Comparison of ENCODE assay signal across 30 cellular contexts in the genomic region with DNA sequence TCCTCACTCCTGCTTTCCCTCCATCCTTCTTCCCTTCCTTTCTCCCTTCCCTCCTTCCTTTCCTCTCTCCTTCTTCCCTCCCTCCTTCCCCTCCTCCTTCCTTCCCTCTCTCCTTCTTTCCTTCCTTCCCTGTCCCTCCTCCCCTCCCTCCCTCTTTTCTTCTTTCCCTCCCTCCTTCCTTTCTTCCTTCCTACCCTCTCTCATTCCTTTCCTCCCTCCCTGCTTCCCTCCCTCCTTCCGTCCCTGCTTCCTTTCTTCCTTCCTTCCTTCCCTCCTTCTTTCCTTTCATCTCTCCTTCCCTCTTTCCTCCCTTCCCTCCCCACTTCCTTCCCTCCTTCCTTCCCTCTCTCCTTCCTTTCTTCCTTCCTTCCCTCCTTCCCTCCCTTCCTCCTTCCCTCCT. TPM values are rescaled to one million over a fixed set of nuclear protein-coding genes. Genes with fewer than 3 reads are reported as not detected.
"Had no signal": no experiment of that assay in that cellular context is flagged by ENCODE, and none has a peak within 500 bp of the region (broad histone marks: within the 10 kb centered on the region; RNA-seq: fewer than 3 reads in every experiment).

No MANE protein-coding gene starts in this region.

- H3K27me3 Mint-ChIP-seq: stimulated activated naive CD8-positive, alpha-beta T cell treated with anti-CD3 and anti-CD28 coated beads, Interleukin-15, amount 100 ng/mL, for 72 hours had no signal

- H3K4me1 Mint-ChIP-seq: stimulated activated effector memory CD8-positive, alpha-beta T cell treated with anti-CD3 and anti-CD28 coated beads, Interleukin-12 subunit alpha, Interleukin-12 subunit beta, amount 100 ng/mL, for 72 hours; stimulated activated memory B cell treated with anti-CD40 and anti-IgM and Interleukin-4, amounts not matched to agents 10 μg/mL and 1 μg/mL and 100 μg/mL, for 72 hours; stimulated activated naive B cell treated with anti-CD40 and anti-IgM and Interleukin-4, amounts not matched to agents 10 μg/mL and 1 μg/mL and 100 μg/mL, for 72 hours; stimulated activated naive CD8-positive, alpha-beta T cell treated with anti-CD3 and anti-CD28 coated beads, Interleukin-15, amount 100 ng/mL, for 72 hours had no signal

- H3K27ac ChIP-seq: stomach, suprapubic skin, testis, thoracic aorta, thyroid gland, tibial artery, transverse colon, upper lobe of left lung, upper lobe of right lung, uterus, vagina had no signal

- H3K4me3 ChIP-seq: stomach, suprapubic skin, testis, thoracic aorta, thyroid gland, tibial artery, tibial nerve, transverse colon, upper lobe of left lung, upper lobe of right lung, uterus, vagina had no signal

- H3K4me3 Mint-ChIP-seq: stimulated activated effector memory CD8-positive, alpha-beta T cell treated with anti-CD3 and anti-CD28 coated beads, Interleukin-12 subunit alpha, Interleukin-12 subunit beta, amount 100 ng/mL, for 72 hours; stimulated activated memory B cell treated with anti-CD40 and anti-IgM and Interleukin-4, amounts not matched to agents 10 μg/mL and 1 μg/mL and 100 μg/mL, for 72 hours; stimulated activated naive B cell treated with anti-CD40 and anti-IgM and Interleukin-4, amounts not matched to agents 10 μg/mL and 1 μg/mL and 100 μg/mL, for 72 hours; stimulated activated naive CD8-positive, alpha-beta T cell treated with anti-CD3 and anti-CD28 coated beads, Interleukin-15, amount 100 ng/mL, for 72 hours; stimulated activated naive CD8-positive, alpha-beta T cell treated with anti-CD3 and anti-CD28 coated beads, Interleukin-15, Interleukin-2, amounts not matched to agents 100 ng/mL and 50 ng/mL, for 24 hours; type B pancreatic cell had no signal

- H3K27me3 ChIP-seq: testis, thyroid gland, tibial nerve, upper lobe of left lung, upper lobe of right lung, uterus, vagina had no signal

- H3K9me3 Mint-ChIP-seq: stimulated activated effector memory CD8-positive, alpha-beta T cell treated with anti-CD3 and anti-CD28 coated beads, Interleukin-12 subunit alpha, Interleukin-12 subunit beta, amount 100 ng/mL, for 72 hours; stimulated activated naive CD8-positive, alpha-beta T cell treated with anti-CD3 and anti-CD28 coated beads, Interleukin-15, amount 100 ng/mL, for 72 hours; stimulated activated naive CD8-positive, alpha-beta T cell treated with anti-CD3 and anti-CD28 coated beads, Interleukin-15, Interleukin-2, amounts not matched to agents 100 ng/mL and 50 ng/mL, for 24 hours; type B pancreatic cell had no signal

- H3K4me1 ChIP-seq: stomach, suprapubic skin, testis, thyroid gland, tibial artery, transverse colon, upper lobe of left lung, upper lobe of right lung, uterus, vagina had no signal

- H3K36me3 Mint-ChIP-seq: stimulated activated effector memory CD8-positive, alpha-beta T cell treated with anti-CD3 and anti-CD28 coated beads, Interleukin-12 subunit alpha, Interleukin-12 subunit beta, amount 100 ng/mL, for 72 hours; stimulated activated memory B cell treated with anti-CD40 and anti-IgM and Interleukin-4, amounts not matched to agents 10 μg/mL and 1 μg/mL and 100 μg/mL, for 72 hours; stimulated activated naive B cell treated with anti-CD40 and anti-IgM and Interleukin-4, amounts not matched to agents 10 μg/mL and 1 μg/mL and 100 μg/mL, for 72 hours; type B pancreatic cell had no signal

- H3K36me3 ChIP-seq: stomach, suprapubic skin, thoracic aorta, thyroid gland, tibial artery, tibial nerve, transverse colon, upper lobe of left lung, upper lobe of right lung, uterus, vagina had no signal

- FAIRE-seq: urothelium cell line had no signal

- H3K9me3 ChIP-seq: suprapubic skin, testis, thoracic aorta, thyroid gland, tibial artery, transverse colon, upper lobe of left lung, upper lobe of right lung, uterus, vagina had no signal

- DNase-seq: stimulated activated CD4-positive, alpha-beta T cell treated with anti-CD3 and anti-CD28 coated beads, Interleukin-2, amount 100 ng/mL, for 48 hours; stimulated activated CD4-positive, alpha-beta T cell treated with anti-CD3 and anti-CD28 coated beads, Interleukin-4, amount 100 ng/mL, for 1 hour; stimulated activated CD4-positive, alpha-beta T cell treated with anti-CD3 and anti-CD28 coated beads, Interleukin-4, amount 100 ng/mL, for 24 hours; stimulated activated CD4-positive, alpha-beta T cell treated with anti-CD3 and anti-CD28 coated beads, Interleukin-4, amount 100 ng/mL, for 4 hours; stimulated activated CD8-positive, alpha-beta memory T cell treated with anti-CD3 and anti-CD28 coated beads, Interleukin-4, amount 100 ng/mL, for 48 hours; stimulated activated naive B cell treated with anti-CD40 and anti-IgM and Interleukin-4, amounts not matched to agents 10 μg/mL and 1 μg/mL and 100 μg/mL, for 72 hours; stimulated activated naive CD4-positive, alpha-beta T cell; stimulated activated naive CD4-positive, alpha-beta T cell treated with Interleukin-2 at 50 U/mL for 16 hours; stimulated activated naive CD8-positive, alpha-beta T cell treated with anti-CD3 and anti-CD28 coated beads, Interleukin-15, amount 100 ng/mL, for 72 hours; stimulated activated naive CD8-positive, alpha-beta T cell treated with anti-CD3 and anti-CD28 coated beads, Interleukin-15, Interleukin-2, amounts not matched to agents 100 U/mL and 50 U/mL, for 24 hours; stomach; substantia nigra; testis; thyroid gland; tibial artery; transverse colon; trophoblast cell; upper lobe of left lung; uterus had no signal

- H3K27ac Mint-ChIP-seq: stimulated activated effector memory CD8-positive, alpha-beta T cell treated with anti-CD3 and anti-CD28 coated beads, Interleukin-12 subunit alpha, Interleukin-12 subunit beta, amount 100 ng/mL, for 72 hours; stimulated activated memory B cell treated with anti-CD40 and anti-IgM and Interleukin-4, amounts not matched to agents 10 μg/mL and 1 μg/mL and 100 μg/mL, for 72 hours; stimulated activated naive B cell treated with anti-CD40 and anti-IgM and Interleukin-4, amounts not matched to agents 10 μg/mL and 1 μg/mL and 100 μg/mL, for 72 hours; stimulated activated naive CD8-positive, alpha-beta T cell treated with anti-CD3 and anti-CD28 coated beads, Interleukin-15, amount 100 ng/mL, for 72 hours; stimulated activated naive CD8-positive, alpha-beta T cell treated with anti-CD3 and anti-CD28 coated beads, Interleukin-15, Interleukin-2, amounts not matched to agents 100 ng/mL and 50 ng/mL, for 24 hours; type B pancreatic cell had no signal

- ATAC-seq: stimulated activated effector memory CD8-positive, alpha-beta T cell treated with anti-CD3 and anti-CD28 coated beads, Interleukin-12 subunit alpha, Interleukin-12 subunit beta, amount 100 ng/mL, for 72 hours; stimulated activated memory B cell treated with anti-CD40 and anti-IgM and Interleukin-4, amounts not matched to agents 10 μg/mL and 1 μg/mL and 100 μg/mL, for 72 hours; stimulated activated naive B cell treated with anti-CD40 and anti-IgM and Interleukin-4, amounts not matched to agents 10 μg/mL and 1 μg/mL and 100 μg/mL, for 72 hours; stimulated activated naive CD8-positive, alpha-beta T cell treated with anti-CD3 and anti-CD28 coated beads, Interleukin-15, amount 100 ng/mL, for 72 hours; stimulated activated naive CD8-positive, alpha-beta T cell treated with anti-CD3 and anti-CD28 coated beads, Interleukin-15, Interleukin-2, amounts not matched to agents 100 U/mL and 50 U/mL, for 24 hours; upper lobe of right lung had no signal

RNA-seq across cellular contexts. Expression of a gene that starts 39.0 kb away (rescaled TPM):
- total RNA-seq: subcutaneous adipose tissue had no signal
